12 cellular contexts compared by ENCODE assay signal in the genomic region with DNA sequence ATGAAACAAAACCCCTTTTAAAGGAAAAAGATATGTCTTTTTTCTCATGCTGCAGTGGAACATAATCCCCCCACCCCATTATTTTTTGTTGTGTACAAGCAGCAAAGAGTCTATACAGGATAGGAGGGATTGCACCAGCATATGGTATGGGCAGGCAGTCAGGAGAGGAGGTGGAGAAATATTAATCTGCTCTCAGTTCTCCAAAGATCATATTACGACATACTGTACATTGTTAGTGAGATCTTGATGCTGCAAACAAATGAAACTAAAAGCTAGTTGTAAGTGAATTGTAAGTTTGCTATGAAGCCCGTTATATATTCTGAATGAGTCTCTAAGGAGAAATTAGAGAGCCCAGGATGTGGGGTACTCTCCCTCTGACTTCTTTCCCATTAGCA.
DNase-seq lines count a peak whose midpoint lies in the region; ATAC-seq and TF ChIP-seq lines count a peak whose summit lies in the region.
"Had no signal": no experiment of that assay in that cellular context is flagged by ENCODE, and none has a peak within 500 bp of the region (broad histone marks: within the 10 kb centered on the region; RNA-seq: fewer than 3 reads in every experiment).

No MANE protein-coding gene starts in this region.

- no peak overlapping the region for H3K4me3 Mint-ChIP-seq in osteocyte (ENCODE audit: unreplicated experiment)

- no peak overlapping the region for H3K4me3 ChIP-seq in BLaER1 treated with 17β-estradiol and CSF1 and Interleukin-3, amounts not matched to agents 10 nM and 100 nM

- H3K27me3 Mint-ChIP-seq in osteocyte (ENCODE audit: unreplicated experiment): no peaks in the 10 kb centered on the region

- peaks cover 43 to 75% (median 61%) of the 10 kb centered on the region in 10 experiments for H3K4me1 ChIP-seq in BLaER1 treated with 17β-estradiol and CSF1 and Interleukin-3, amounts not matched to agents 10 nM and 100 nM

- peaks cover 0 to 9% (median 7%) of the 10 kb centered on the region in 11 experiments; a peak in 12 of 22 replicates for H3K9me3 ChIP-seq in BLaER1 treated with 17β-estradiol and CSF1 and Interleukin-3, amounts not matched to agents 10 nM and 100 nM (replicated peaks in 1 of 11)

- peaks cover 46% of the 10 kb centered on the region for H3K4me1 Mint-ChIP-seq in osteocyte (ENCODE audit: unreplicated experiment)

- no peak for TF ChIP-seq CTCF in osteocyte (IDR thresholded peaks at IDR 0.05)

- peak overlapping the region; percentile 53 to 87 (median 81) for H3K4me2 ChIP-seq in BLaER1 treated with 17β-estradiol and CSF1 and Interleukin-3, amounts not matched to agents 10 nM and 100 nM

- peak overlapping the region in 7 of 11 experiments; percentile 25 to 65 (median 48); a peak in 9 of 22 replicates for H3K9ac ChIP-seq in BLaER1 treated with 17β-estradiol and CSF1 and Interleukin-3, amounts not matched to agents 10 nM and 100 nM

- no peak overlapping the region for H3K27ac Mint-ChIP-seq in osteocyte (ENCODE audit: unreplicated experiment)
- H3K27ac Mint-ChIP-seq: stimulated activated naive B cell treated with anti-CD40 and anti-IgM and Interleukin-4, amounts not matched to agents 10 μg/mL and 1 μg/mL and 100 μg/mL, for 72 hours had no signal

- peak; percentile 34 for ATAC-seq in GM21381 (IDR thresholded peaks at IDR 0.05; ENCODE audit: unreplicated experiment)

- peak overlapping the region; percentile 23 to 81 (median 66); a peak in 19 of 22 replicates for H3K27ac ChIP-seq in BLaER1 treated with 17β-estradiol and CSF1 and Interleukin-3, amounts not matched to agents 10 nM and 100 nM

- H4K20me1 ChIP-seq in BLaER1 treated with 17β-estradiol and CSF1 and Interleukin-3, amounts not matched to agents 10 nM and 100 nM: peaks cover 0 to 80% (median 34%) of the 10 kb centered on the region in 11 experiments; a peak in 15 of 22 replicates

- H3K27me3 ChIP-seq in BLaER1 treated with 17β-estradiol and CSF1 and Interleukin-3, amounts not matched to agents 10 nM and 100 nM: no peaks in the 10 kb centered on the region

- H3K36me3 Mint-ChIP-seq in osteocyte (ENCODE audit: unreplicated experiment): no peaks in the 10 kb centered on the region
- H3K36me3 Mint-ChIP-seq: stimulated activated naive B cell treated with anti-CD40 and anti-IgM and Interleukin-4, amounts not matched to agents 10 μg/mL and 1 μg/mL and 100 μg/mL, for 72 hours had no signal

- H3K9me3 Mint-ChIP-seq in osteocyte (ENCODE audit: unreplicated experiment): no peaks in the 10 kb centered on the region
- H3K9me3 Mint-ChIP-seq: stimulated activated naive B cell treated with anti-CD40 and anti-IgM and Interleukin-4, amounts not matched to agents 10 μg/mL and 1 μg/mL and 100 μg/mL, for 72 hours had no signal

- peak; percentile 83 for DNase-seq in MV-4-11 (lab: John Stamatoyannopoulos, UW)
- peak; percentile 60 for DNase-seq in fibroblast of gingiva (ENCODE audit: low read depth)
- DNase-seq in NCI-H2196 treated with DMSO at 0.1 percent for 48 hours (lab: John Stamatoyannopoulos, UW; ENCODE audit: unreplicated experiment): no peak
- no peak for DNase-seq in osteocyte (ENCODE audit: extremely low spot score, unreplicated experiment)
- DNase-seq in putamen (ENCODE audit: low spot score): no peak
- DNase-seq in stimulated activated CD4-positive, alpha-beta T cell treated with anti-CD3 and anti-CD28 coated beads, Interleukin-12 subunit alpha, Interleukin-12 subunit beta, amount 100 ng/mL, for 4 hours: no peak
- DNase-seq: activated CD8-positive, alpha-beta memory T cell treated with anti-CD3 and anti-CD28 coated beads, Interleukin-2, amount 50 U/mL, for 4 hours; DMS53; SHP77; stimulated activated naive B cell treated with anti-CD40 and anti-IgM and Interleukin-4, amounts not matched to agents 10 μg/mL and 1 μg/mL and 100 μg/mL, for 72 hours had no signal

- peaks cover 0 to 2% (median 0%) of the 10 kb centered on the region in 11 experiments; a peak in 1 of 22 replicates for H3K36me3 ChIP-seq in BLaER1 treated with 17β-estradiol and CSF1 and Interleukin-3, amounts not matched to agents 10 nM and 100 nM

Comparison
In these comparisons a context has a peak if more than half of its experiments do, and no peak if none do; other contexts are left out.
1. DNase-seq: peak in MV-4-11 (single experiment) and fibroblast of gingiva (single experiment); none in NCI-H2196 treated with DMSO at 0.1 percent for 48 hours (single experiment), osteocyte (single experiment), putamen (single experiment) and stimulated activated CD4-positive, alpha-beta T cell treated with anti-CD3 and anti-CD28 coated beads, Interleukin-12 subunit alpha, Interleukin-12 subunit beta, amount 100 ng/mL, for 4 hours (single experiment).